26 cellular contexts compared by ENCODE assay signal in the genomic region with DNA sequence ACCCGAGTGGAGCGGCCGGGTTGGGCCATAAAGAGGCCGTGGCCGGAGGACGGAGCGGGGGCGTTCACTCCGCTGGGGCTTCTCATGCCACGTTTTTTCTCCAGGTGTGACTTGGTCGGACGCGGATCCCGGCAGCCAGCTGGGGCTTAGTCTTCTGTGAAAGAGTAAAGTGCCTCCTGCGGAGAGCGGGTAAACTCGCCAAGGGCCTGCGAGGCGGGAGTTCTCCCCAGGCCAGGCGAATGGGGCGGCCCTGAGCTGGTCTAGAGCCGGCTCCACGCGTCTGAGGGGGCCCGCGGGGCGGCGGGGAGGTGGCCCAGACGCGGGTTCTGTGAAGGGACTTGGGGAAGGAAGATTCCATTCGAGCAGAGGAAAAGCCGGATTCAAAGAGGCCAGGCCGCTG.
"Had no signal": no experiment of that assay in that cellular context is flagged by ENCODE, and none has a peak within 500 bp of the region (broad histone marks: within the 10 kb centered on the region; RNA-seq: fewer than 3 reads in every experiment).

No MANE protein-coding gene starts in this region.

- H3K27ac Mint-ChIP-seq: endodermal cell; immature natural killer cell; naive thymus-derived CD8-positive, alpha-beta T cell; nephron progenitor cell; stimulated activated effector memory CD8-positive, alpha-beta T cell treated with anti-CD3 and anti-CD28 coated beads, Interleukin-12 subunit alpha, Interleukin-12 subunit beta, amount 100 ng/mL, for 72 hours had no signal

- H3K27ac ChIP-seq: dorsolateral prefrontal cortex, epithelial cell of prostate, foreskin keratinocyte, lower lobe of right lung, ovary, psoas muscle, sigmoid colon, thoracic aorta, tibial nerve, upper lobe of left lung had no signal

- H3K36me3 Mint-ChIP-seq: immature natural killer cell; naive thymus-derived CD8-positive, alpha-beta T cell; stimulated activated effector memory CD8-positive, alpha-beta T cell treated with anti-CD3 and anti-CD28 coated beads, Interleukin-12 subunit alpha, Interleukin-12 subunit beta, amount 100 ng/mL, for 72 hours had no signal

- DNase-seq: dorsolateral prefrontal cortex; effector CD4-positive, alpha-beta T cell; endodermal cell; foreskin keratinocyte; glutamatergic neuron; hypothalamus; immature natural killer cell; islet precursor cell; left ventricle myocardium superior; lower lobe of right lung; naive thymus-derived CD8-positive, alpha-beta T cell; nephron progenitor cell; occipital lobe; ovary; psoas muscle; right cardiac atrium; sigmoid colon; stimulated activated CD4-positive, alpha-beta T cell treated with anti-CD3 and anti-CD28 coated beads, Interleukin-2, amount 100 ng/mL, for 24 hours; stimulated activated CD4-positive, alpha-beta T cell treated with anti-CD3 and anti-CD28 coated beads, Interleukin-4, amount 100 ng/mL, for 24 hours; stimulated activated naive CD8-positive, alpha-beta T cell treated with anti-CD3 and anti-CD28 coated beads, Interleukin-15, Interleukin-2, amounts not matched to agents 100 U/mL and 50 U/mL, for 24 hours; substantia nigra had no signal

- H3K9me3 ChIP-seq: lower lobe of right lung, ovary, psoas muscle, sigmoid colon, thoracic aorta, tibial nerve, upper lobe of left lung had no signal

- H3K4me3 ChIP-seq: lower lobe of right lung, ovary, psoas muscle, sigmoid colon, thoracic aorta, tibial nerve, upper lobe of left lung had no signal

- H3K4me3 Mint-ChIP-seq: endodermal cell; immature natural killer cell; naive thymus-derived CD8-positive, alpha-beta T cell; nephron progenitor cell; stimulated activated effector memory CD8-positive, alpha-beta T cell treated with anti-CD3 and anti-CD28 coated beads, Interleukin-12 subunit alpha, Interleukin-12 subunit beta, amount 100 ng/mL, for 72 hours had no signal

- H3K4me1 ChIP-seq: foreskin keratinocyte, lower lobe of right lung, psoas muscle, tibial nerve, upper lobe of left lung had no signal

- H3K36me3 ChIP-seq: lower lobe of right lung, ovary, sigmoid colon, thoracic aorta, tibial nerve, upper lobe of left lung had no signal

- H3K4me1 Mint-ChIP-seq: endodermal cell; nephron progenitor cell; stimulated activated effector memory CD8-positive, alpha-beta T cell treated with anti-CD3 and anti-CD28 coated beads, Interleukin-12 subunit alpha, Interleukin-12 subunit beta, amount 100 ng/mL, for 72 hours had no signal

- H3K9me3 Mint-ChIP-seq: immature natural killer cell; naive thymus-derived CD8-positive, alpha-beta T cell; stimulated activated effector memory CD8-positive, alpha-beta T cell treated with anti-CD3 and anti-CD28 coated beads, Interleukin-12 subunit alpha, Interleukin-12 subunit beta, amount 100 ng/mL, for 72 hours had no signal

- H3K27me3 ChIP-seq: foreskin keratinocyte, ovary, sigmoid colon, tibial nerve, upper lobe of left lung had no signal
